In the genomic region with DNA sequence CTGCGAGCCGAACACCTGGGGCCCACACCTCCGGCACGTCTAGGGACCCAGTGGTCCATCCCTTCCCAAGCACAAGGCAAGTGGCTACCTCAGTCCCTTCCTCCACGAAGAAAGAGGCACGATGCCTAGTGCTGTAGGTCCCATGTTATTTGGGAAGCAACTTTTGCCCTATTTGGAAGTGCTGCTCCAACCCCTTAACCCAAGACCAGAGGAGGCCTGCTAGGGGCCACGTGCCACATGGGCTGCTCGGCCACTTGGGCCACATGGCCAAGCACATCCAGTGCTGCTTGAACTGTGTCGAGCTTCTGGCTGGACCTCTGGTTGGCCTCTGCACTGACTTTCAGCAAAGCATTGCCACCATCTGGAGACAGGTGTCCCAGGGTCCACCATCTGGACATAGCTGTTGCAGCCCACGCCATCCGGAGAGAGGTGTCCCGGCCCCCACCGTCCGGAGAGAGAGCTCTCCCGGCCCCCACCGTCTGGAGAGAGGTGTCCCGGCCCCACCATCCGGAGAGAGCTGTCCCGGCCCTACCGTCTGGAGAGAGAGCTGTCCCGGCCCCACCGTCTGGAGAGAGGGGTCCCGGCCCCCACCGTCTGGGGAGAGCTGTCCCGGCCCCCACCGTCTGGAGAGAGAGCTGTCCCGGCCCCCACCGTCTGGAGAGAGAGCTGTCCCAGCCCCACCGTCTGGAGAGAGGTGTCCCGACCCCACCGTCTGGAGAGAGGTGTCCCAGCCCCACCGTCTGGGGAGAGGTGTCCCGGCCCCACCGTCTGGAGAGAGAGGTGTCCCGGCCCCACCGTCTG, we compare ENCODE assay signal across 14 cellular contexts. TPM values are rescaled to one million over a fixed set of nuclear protein-coding genes. Genes with fewer than 3 reads are reported as not detected.
"Had no signal": no experiment of that assay in that cellular context is flagged by ENCODE, and none has a peak within 500 bp of the region (broad histone marks: within the 10 kb centered on the region; RNA-seq: fewer than 3 reads in every experiment).

No MANE protein-coding gene starts in this region.

- H3K27me3 ChIP-seq: colonic mucosa, testis had no signal

- H3K9me3 ChIP-seq: colonic mucosa, pancreas, testis had no signal

- ATAC-seq: left colon; pancreas; stimulated activated naive CD8-positive, alpha-beta T cell treated with anti-CD3 and anti-CD28 coated beads, Interleukin-15, amount 100 ng/mL, for 72 hours had no signal

- H3K27ac ChIP-seq: colonic mucosa, esophagus squamous epithelium, pancreas, testis, VCaP had no signal

- H3K4me3 ChIP-seq: colonic mucosa, esophagus squamous epithelium, pancreas, testis had no signal

- H3K9me3 Mint-ChIP-seq: activated T-helper 2 cell treated with anti-CD3 and anti-CD28 coated beads, Interferon-gamma antibody, Interleukin-2, Interleukin-4, amounts not matched to agents 10 μg/mL and 5 μg/mL and 100 μg/mL, durations not matched to agents 14 hours and 24 hours and 36 hours had no signal

- H3K4me1 ChIP-seq: colonic mucosa, pancreas had no signal

- H3K36me3 Mint-ChIP-seq: memory B cell had no signal

- DNase-seq: activated CD4-positive, alpha-beta T cell treated with anti-CD3 and anti-CD28 coated beads for 48 hours; activated T-cell treated with anti-CD3 and anti-CD28 coated beads for 4 hours; colonic mucosa; esophagus squamous epithelium; foreskin fibroblast; left colon; pancreas; stimulated activated CD4-positive, alpha-beta T cell treated with anti-CD3 and anti-CD28 coated beads, Interleukin-4, amount 100 ng/mL, for 4 hours; testis had no signal

- H3K36me3 ChIP-seq: colonic mucosa, esophagus squamous epithelium, pancreas had no signal

- H3K4me3 Mint-ChIP-seq: memory B cell; stimulated activated naive CD8-positive, alpha-beta T cell treated with anti-CD3 and anti-CD28 coated beads, Interleukin-15, amount 100 ng/mL, for 72 hours had no signal

- H3K27ac Mint-ChIP-seq: activated T-helper 2 cell treated with anti-CD3 and anti-CD28 coated beads, Interferon-gamma antibody, Interleukin-2, Interleukin-4, amounts not matched to agents 10 μg/mL and 5 μg/mL and 100 μg/mL, durations not matched to agents 14 hours and 24 hours and 36 hours; memory B cell; stimulated activated naive CD8-positive, alpha-beta T cell treated with anti-CD3 and anti-CD28 coated beads, Interleukin-15, amount 100 ng/mL, for 72 hours had no signal

RNA-seq across cellular contexts. Expression of gene PKP3, which starts 31.2 kb away (rescaled TPM):
- total RNA-seq: activated T-helper 2 cell treated with anti-CD3 and anti-CD28 coated beads, Interferon-gamma antibody, Interleukin-2, Interleukin-4, amounts not matched to agents 10 μg/mL and 5 μg/mL and 100 μg/mL, durations not matched to agents 14 hours and 24 hours and 36 hours had no signal
- polyA plus RNA-seq: neural cell had no signal

RNA-seq across cellular contexts. Expression of gene IFITM3, which starts 42.2 kb away (rescaled TPM):
- polyA plus RNA-seq: neural cell had no signal
